In the genomic region with DNA sequence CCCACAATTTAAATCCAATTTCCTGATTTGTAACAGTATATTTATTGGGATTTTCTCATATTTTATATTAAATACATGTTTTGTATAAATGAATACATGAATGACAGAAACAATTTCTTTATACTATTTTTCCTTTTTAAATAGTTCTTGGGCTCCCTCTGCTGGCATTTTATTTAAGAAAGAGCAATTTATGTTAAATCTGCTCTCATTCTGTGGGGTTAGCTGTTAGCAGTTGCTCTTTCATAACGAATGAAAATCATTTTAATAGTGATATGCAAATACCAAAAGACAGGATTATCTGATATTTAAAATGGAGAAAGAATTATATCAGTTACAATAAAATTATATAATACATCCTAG, we compare ENCODE assay signal across 8 cellular contexts.
A peak's percentile ranks its signal among the peaks of the same experiment; 100 is the strongest.
DNase-seq lines count a peak whose midpoint lies in the region; ATAC-seq and TF ChIP-seq lines count a peak whose summit lies in the region.

No MANE protein-coding gene starts in this region.

- peak overlapping the region in 2 of 4 donors; percentile 41 to 60 for H3K27ac ChIP-seq in esophagus muscularis mucosa (replicated peaks in 1 of 4)

- H3K9me3 ChIP-seq in esophagus muscularis mucosa = no peaks in the 10 kb centered on the region

- 48% methylated on average over 1 of the region's 1 CpG for WGBS in esophagus muscularis mucosa

- intact Hi-C loops in esophagus muscularis mucosa (cut with DNase I) = loop anchor here (5.0 kb wide), 1 partner anchor 512 kb away; no protein-coding TSS in a partner anchor

- no peak for ATAC-seq in HG02852 (IDR thresholded peaks at IDR 0.05; ENCODE audit: unreplicated experiment)

- peaks cover 0 to 30% (median 17%) of the 10 kb centered on the region in 4 donors for H3K36me3 ChIP-seq in esophagus muscularis mucosa

- peaks cover 0 to 17% (median 15%) of the 10 kb centered on the region in 4 donors for H3K4me1 ChIP-seq in esophagus muscularis mucosa

- TF ChIP-seq POLR2A in esophagus muscularis mucosa (IDR thresholded peaks at IDR 0.05; ENCODE audit: low read depth) = no peak

- no peaks in the 10 kb centered on the region for H3K27me3 ChIP-seq in esophagus muscularis mucosa

- peak in 2 of 3 experiments; percentile 8 to 15 for TF ChIP-seq CTCF in esophagus muscularis mucosa (IDR thresholded peaks at IDR 0.05)

- TF ChIP-seq EP300 in esophagus muscularis mucosa (IDR thresholded peaks at IDR 0.05) = no peak

- DNase-seq in SIG-M5 treated with dmso at 0.1 percent for 504 hours (lab: John Stamatoyannopoulos, UW; ENCODE audit: unreplicated experiment) (peak; percentile 33), SIG-M5 (lab: John Stamatoyannopoulos, UW) (no peak), NCI-H524 treated with DMSO at 0.1 percent for 48 hours (lab: John Stamatoyannopoulos, UW) (peak; percentile 72), esophagus muscularis mucosa (ENCODE audit: extremely low spot score) (no peak), smooth muscle cell of the brain vasculature (ENCODE audit: low read depth, low spot score) (peak; percentile 18), mesenteric fat pad (ENCODE audit: low spot score) (no peak)
- no peak for DNase-seq in stimulated activated CD8-positive, alpha-beta memory T cell treated with anti-CD3 and anti-CD28 coated beads, Interleukin-4, amount 100 ng/mL, for 48 hours

- no peak overlapping the region for H3K4me3 ChIP-seq in esophagus muscularis mucosa

Comparison
In these comparisons a context has a peak if more than half of its experiments do, and no peak if none do; other contexts are left out.
1. DNase-seq: peak in SIG-M5 treated with dmso at 0.1 percent for 504 hours (single experiment), NCI-H524 treated with DMSO at 0.1 percent for 48 hours (single experiment) and smooth muscle cell of the brain vasculature (single experiment); none in SIG-M5 (single experiment), esophagus muscularis mucosa (single experiment), mesenteric fat pad (single experiment) and stimulated activated CD8-positive, alpha-beta memory T cell treated with anti-CD3 and anti-CD28 coated beads, Interleukin-4, amount 100 ng/mL, for 48 hours (single experiment).